8 cellular contexts compared by ENCODE assay signal in the genomic region with DNA sequence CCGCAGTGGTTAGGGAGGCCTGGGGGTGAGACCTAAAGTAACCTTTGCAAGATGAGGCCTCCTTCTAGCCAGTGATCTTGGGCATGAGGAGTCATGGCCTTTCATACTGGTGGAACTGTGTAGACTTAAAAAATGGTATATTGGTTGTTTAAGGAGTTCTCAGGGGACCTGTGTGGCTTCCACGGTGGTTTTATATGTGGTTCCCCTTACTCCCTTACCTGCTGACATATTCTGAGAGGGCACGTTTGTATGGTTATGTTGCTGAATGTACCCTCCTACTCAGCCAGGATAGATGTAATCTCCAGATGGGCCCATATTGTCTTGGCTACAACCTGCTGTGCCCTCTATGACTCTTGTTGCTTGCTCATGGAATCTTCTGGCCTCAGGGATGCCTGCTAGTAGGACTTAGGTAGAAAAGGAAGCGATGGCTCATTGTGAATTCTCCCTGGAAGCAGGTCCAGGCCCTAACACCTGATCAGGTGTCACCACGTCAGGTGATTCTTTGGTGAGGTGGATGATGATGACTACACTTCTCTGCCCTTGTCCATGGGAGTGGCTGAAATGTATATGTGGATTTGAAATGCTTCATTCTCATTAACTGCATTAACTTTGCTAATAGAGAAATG. TPM values are rescaled to one million over a fixed set of nuclear protein-coding genes. Genes with fewer than 3 reads are reported as not detected.
DNase-seq lines count a peak whose midpoint lies in the region; ATAC-seq and TF ChIP-seq lines count a peak whose summit lies in the region.

No MANE protein-coding gene starts in this region.

- no peaks in the 10 kb centered on the region for H3K9me2 ChIP-seq in SK-N-SH

- H3K79me2 ChIP-seq in SK-N-SH (ENCODE audit: insufficient read depth): peaks cover 77% of the 10 kb centered on the region

- H4K20me1 ChIP-seq in SK-N-SH (ENCODE audit: insufficient read depth): peaks cover 51% of the 10 kb centered on the region

- peaks cover 0 to 9% of the 10 kb centered on the region in 2 experiments; a peak in 2 of 4 replicates for H3K4me1 ChIP-seq in SK-N-SH (ENCODE audit: control insufficient read depth in 1 of 2, insufficient read depth in 2 of 2, low read depth in 1 of 2, low read length in 1 of 2)
- H3K4me1 ChIP-seq in esophagus muscularis mucosa: peaks cover 34 to 55% (median 48%) of the 10 kb centered on the region in 4 donors
- H3K4me1 ChIP-seq in spleen: peaks cover 23 to 77% (median 42%) of the 10 kb centered on the region in 6 donors
- peaks cover 11% of the 10 kb centered on the region for H3K4me1 ChIP-seq in mucosa of descending colon (ENCODE audit: low read depth)

- H2AFZ ChIP-seq in SK-N-SH (ENCODE audit: low read depth): no peak overlapping the region

- H3K4me3 ChIP-seq in SK-N-SH (ENCODE audit: low read depth in 2 of 2, low read length in 1 of 2): peak overlapping the region; percentile 66 to 75
- peak overlapping the region in 3 of 4 donors; percentile 74 to 92 (median 90) for H3K4me3 ChIP-seq in esophagus muscularis mucosa
- H3K4me3 ChIP-seq in spleen: peak overlapping the region in 6 of 8 donors; percentile 78 to 98 (median 91)
- H3K4me3 ChIP-seq in mucosa of descending colon: no peak overlapping the region

- peaks cover 34 to 36% of the 10 kb centered on the region in 2 experiments for H3K36me3 ChIP-seq in SK-N-SH (replicated peaks in 1 of 2; ENCODE audit: control insufficient read depth in 1 of 2, insufficient read depth in 2 of 2, low read length in 1 of 2)
- peaks cover 29 to 47% (median 32%) of the 10 kb centered on the region in 4 donors for H3K36me3 ChIP-seq in esophagus muscularis mucosa
- H3K36me3 ChIP-seq in spleen: peaks cover 0 to 55% (median 37%) of the 10 kb centered on the region in 6 donors
- H3K36me3 ChIP-seq in mucosa of descending colon (ENCODE audit: low read depth): peaks cover 6% of the 10 kb centered on the region

- DNase-seq in SK-N-SH (no peak), RWPE1 (ENCODE audit: low spot score) (peak; percentile 39), esophagus muscularis mucosa (ENCODE audit: extremely low spot score) (no peak), spleen (no peak), mucosa of descending colon (no peak)

- TF ChIP-seq CTCF in SK-N-SH (IDR thresholded peaks at IDR 0.05): no peak
- no peak for TF ChIP-seq CTCF in RWPE1 (conservative IDR thresholded peaks at IDR 0.05; ENCODE audit: low read depth)
- no peak for TF ChIP-seq CTCF in esophagus muscularis mucosa (IDR thresholded peaks at IDR 0.05)
- no peak for TF ChIP-seq CTCF in spleen (IDR thresholded peaks at IDR 0.05 in 8 of 11, conservative IDR thresholded peaks at IDR 0.05 in 3 of 11)
- no peak for TF ChIP-seq CTCF in mucosa of descending colon (IDR thresholded peaks at IDR 0.05)

- peak overlapping the region; percentile 94 for H3K4me2 ChIP-seq in SK-N-SH

- H3K9ac ChIP-seq in SK-N-SH: no peak overlapping the region

- TF ChIP-seq POLR2A in esophagus muscularis mucosa (IDR thresholded peaks at IDR 0.05; ENCODE audit: low read depth) (no peak), spleen (IDR thresholded peaks at IDR 0.05) (no peak)

- TF ChIP-seq RAD21 in SK-N-SH (IDR thresholded peaks at IDR 0.05; ENCODE audit: low read length): no peak

- ATAC-seq in SK-N-SH treated with all-trans-retinoic acid at 6 μM for 48 hours (no peak), HG03045 (IDR thresholded peaks at IDR 0.05; ENCODE audit: unreplicated experiment) (no peak), GM21390 (IDR thresholded peaks at IDR 0.05; ENCODE audit: unreplicated experiment) (no peak), mucosa of descending colon (no peak)

- TF ChIP-seq EP300 in SK-N-SH (IDR thresholded peaks at IDR 0.05; ENCODE audit: borderline replicate concordance in 1 of 2, low read depth in 1 of 2, low read length in 1 of 2) (no peak), esophagus muscularis mucosa (IDR thresholded peaks at IDR 0.05) (no peak)

- WGBS in SK-N-SH (ENCODE audit: low lambda C conversion rate): 66% methylated on average over 5 of the region's 5 CpGs
- 82% methylated on average over 5 of the region's 5 CpGs for WGBS in esophagus muscularis mucosa
- WGBS in spleen, 5 donors: 64 to 81% (median 69%) methylated on average over 5 of the region's 5 CpGs

- H3K27ac ChIP-seq in SK-N-SH (ENCODE audit: low read depth in 2 of 2, low read length in 1 of 2) (no peak overlapping the region), RWPE1 (peak overlapping the region; percentile 46), esophagus muscularis mucosa (replicated peaks in 1 of 4) (peak overlapping the region in 2 of 4 donors; percentile 97 to 100), spleen (peak overlapping the region in 3 of 8 donors; percentile 2 to 99 (median 11))

- CTCF ChIA-PET in SK-N-SH (lab: Yijun Ruan, JAX) (no interaction called here), RWPE1 (lab: Yijun Ruan, JAX) (no interaction called here)

- no peaks in the 10 kb centered on the region for H3K9me3 ChIP-seq in SK-N-SH
- peaks cover 0 to under 1% (median 0%) of the 10 kb centered on the region in 4 donors for H3K9me3 ChIP-seq in esophagus muscularis mucosa
- H3K9me3 ChIP-seq in spleen: no peaks in the 10 kb centered on the region
- peaks cover under 1% of the 10 kb centered on the region for H3K9me3 ChIP-seq in mucosa of descending colon

- H3K27me3 ChIP-seq in SK-N-SH (ENCODE audit: insufficient read depth) (no peaks in the 10 kb centered on the region), esophagus muscularis mucosa (no peaks in the 10 kb centered on the region), spleen (replicated peaks in 1 of 7) (no peaks in the 10 kb centered on the region)

- peaks cover 8% of the 10 kb centered on the region for H3F3A ChIP-seq in SK-N-SH (replicated peaks; ENCODE audit: insufficient read depth)

- intact Hi-C loops in esophagus muscularis mucosa (cut with DNase I): loop anchor here (10.0 kb wide), 1 partner anchor 73 kb away; the partner anchor contains the start of gene ZNF304
- intact Hi-C loops in spleen (cut with DNase I; ENCODE audit: low total_unique reads): no loop called here
- intact Hi-C loops in mucosa of descending colon (cut with DNase I, micrococcal nuclease): no loop called here

- POLR2A ChIA-PET in SK-N-SH (lab: Yijun Ruan, JAX): no interaction called here
- POLR2A ChIA-PET in RWPE1 (lab: Yijun Ruan, JAX; ENCODE audit: low non-redundant PET): no interaction called here

TF ChIP-seq in SK-N-SH, 30 proteins besides CTCF, POLR2A, EP300 and RAD21 (continues in another document):
- TF ChIP-seq TEAD4 (IDR thresholded peaks at IDR 0.05; ENCODE audit: borderline replicate concordance, insufficient read depth): no peak
- TF ChIP-seq ELF1 (IDR thresholded peaks at IDR 0.05): no peak
- no peak for TF ChIP-seq NFIC (IDR thresholded peaks at IDR 0.05; ENCODE audit: borderline replicate concordance)
- TF ChIP-seq EZH2phosphoT487 (IDR thresholded peaks at IDR 0.05; ENCODE audit: borderline replicate concordance, low read depth): no peak
- TF ChIP-seq RXRA (IDR thresholded peaks at IDR 0.05; ENCODE audit: borderline replicate concordance, low read depth): no peak

TF ChIP-seq in SK-N-SH treated with all-trans-retinoic acid at 6 μM for 48 hours, 23 proteins besides CTCF, POLR2A, EP300 and RAD21 (continues in another document):
- TF ChIP-seq ZFP3 (CRISPR knock-in tag; IDR thresholded peaks at IDR 0.05) (no peak), ARNTL (CRISPR knock-in tag; IDR thresholded peaks at IDR 0.05; ENCODE audit: borderline replicate concordance, low read depth) (no peak), BACH2 (CRISPR knock-in tag; IDR thresholded peaks at IDR 0.05; ENCODE audit: borderline replicate concordance) (no peak), ZNF8 (CRISPR knock-in tag; IDR thresholded peaks at IDR 0.05) (no peak)
- TF ChIP-seq, protein P1, sequence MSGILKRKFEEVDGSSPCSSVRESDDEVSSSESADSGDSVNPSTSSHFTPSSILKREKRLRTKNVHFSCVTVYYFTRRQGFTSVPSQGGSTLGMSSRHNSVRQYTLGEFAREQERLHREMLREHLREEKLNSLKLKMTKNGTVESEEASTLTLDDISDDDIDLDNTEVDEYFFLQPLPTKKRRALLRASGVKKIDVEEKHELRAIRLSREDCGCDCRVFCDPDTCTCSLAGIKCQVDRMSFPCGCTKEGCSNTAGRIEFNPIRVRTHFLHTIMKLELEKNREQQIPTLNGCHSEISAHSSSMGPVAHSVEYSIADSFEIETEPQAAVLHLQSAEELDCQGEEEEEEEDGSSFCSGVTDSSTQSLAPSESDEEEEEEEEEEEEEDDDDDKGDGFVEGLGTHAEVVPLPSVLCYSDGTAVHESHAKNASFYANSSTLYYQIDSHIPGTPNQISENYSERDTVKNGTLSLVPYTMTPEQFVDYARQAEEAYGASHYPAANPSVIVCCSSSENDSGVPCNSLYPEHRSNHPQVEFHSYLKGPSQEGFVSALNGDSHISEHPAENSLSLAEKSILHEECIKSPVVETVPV (CRISPR knock-in tag; IDR thresholded peaks at IDR 0.05): no peak

RNA-seq across cellular contexts. Expression of gene ZNF460, which starts 1.8 kb away (rescaled TPM):
- polyA plus RNA-seq in SK-N-SH (2012; rRNA removed) (2.4 and 4.3 TPM in 2 replicates), spleen (1 to 10 TPM in 1 of 3 donors, under 1 TPM in 2; 0.24 to 2.1 (median 0.33) TPM)
- 1.4 and 1.5 TPM in 2 replicates for polyA plus RNA-seq in SK-N-SH (2012; cell fraction: cytosol; rRNA removed)
- 6.6 and 8.8 TPM in 2 replicates for polyA plus RNA-seq in SK-N-SH (2012; cell fraction: nucleus; rRNA removed)
- total RNA-seq in esophagus muscularis mucosa (10 to 100 TPM; 46.1 to 75.0 (median 50.1) TPM), spleen (10 to 100 TPM; 60.8 to 84.7 (median 68.1) TPM), mucosa of descending colon (10 to 100 TPM; 25.7 to 55.8 (median 42.2) TPM)

RNA-seq across cellular contexts. Expression of gene ZNF543, which starts 38.1 kb away (rescaled TPM):
- 1.2 and 1.7 TPM in 2 replicates for polyA plus RNA-seq in SK-N-SH (2012; rRNA removed)
- polyA plus RNA-seq in SK-N-SH (2012; cell fraction: cytosol; rRNA removed): 1.1 and 1.7 TPM in 2 replicates
- polyA plus RNA-seq in SK-N-SH (2012; cell fraction: nucleus; rRNA removed): 1.0 and 1.6 TPM in 2 replicates
- total RNA-seq in esophagus muscularis mucosa: 1 to 10 TPM; 6.6 to 9.1 (median 8.3) TPM
- total RNA-seq in spleen: 10 to 100 TPM in 6 of 7 donors, 1 to 10 TPM in 1; 9.7 to 16.9 (median 13.0) TPM
- 1 to 10 TPM; 1.6 to 2.4 (median 1.7) TPM for polyA plus RNA-seq in spleen
- 1 to 10 TPM; 2.5 to 9.4 (median 3.6) TPM for total RNA-seq in mucosa of descending colon

RNA-seq across cellular contexts. Expression of gene ZNF805, which starts 41.7 kb away (rescaled TPM):
- polyA plus RNA-seq in SK-N-SH (2012; rRNA removed) (1.5 and 2.5 TPM in 2 replicates), spleen (1 to 10 TPM in 1 of 3 donors, under 1 TPM in 2; 0.22 to 1.1 (median 0.88) TPM)
- polyA plus RNA-seq in SK-N-SH (2012; cell fraction: cytosol; rRNA removed): 1.4 TPM in 2 replicates
- 3.4 and 3.6 TPM in 2 replicates for polyA plus RNA-seq in SK-N-SH (2012; cell fraction: nucleus; rRNA removed)
- total RNA-seq in esophagus muscularis mucosa (10 to 100 TPM; 13.3 to 19.7 (median 17.3) TPM), spleen (10 to 100 TPM; 16.7 to 27.7 (median 18.1) TPM), mucosa of descending colon (10 to 100 TPM in 2 of 3 donors, 1 to 10 TPM in 1; 7.3 to 18.6 (median 10.6) TPM)

RNA-seq across cellular contexts. Expression of gene AURKC, which starts 51.3 kb away (rescaled TPM):
- 1.2 and 1.5 TPM in 2 replicates for polyA plus RNA-seq in SK-N-SH (2012; rRNA removed)
- polyA plus RNA-seq in SK-N-SH (2012; cell fraction: cytosol; rRNA removed): 0.85 and 1.2 TPM in 2 replicates
- polyA plus RNA-seq in SK-N-SH (2012; cell fraction: nucleus; rRNA removed): 1.8 and 3.2 TPM in 2 replicates
- 1 to 10 TPM in 1 of 4 donors, under 1 TPM in 3; 0.33 to 1.2 (median 0.85) TPM for total RNA-seq in esophagus muscularis mucosa
- 1 to 10 TPM; 3.1 to 8.3 (median 4.8) TPM for total RNA-seq in spleen
- polyA plus RNA-seq in spleen: 1 to 10 TPM; 4.1 to 5.5 (median 4.4) TPM
- 1 to 10 TPM in 1 of 3 donors, under 1 TPM in 2; 0.43 to 1.3 (median 0.98) TPM for total RNA-seq in mucosa of descending colon
